9 cellular contexts compared by ENCODE assay signal in the genomic region with DNA sequence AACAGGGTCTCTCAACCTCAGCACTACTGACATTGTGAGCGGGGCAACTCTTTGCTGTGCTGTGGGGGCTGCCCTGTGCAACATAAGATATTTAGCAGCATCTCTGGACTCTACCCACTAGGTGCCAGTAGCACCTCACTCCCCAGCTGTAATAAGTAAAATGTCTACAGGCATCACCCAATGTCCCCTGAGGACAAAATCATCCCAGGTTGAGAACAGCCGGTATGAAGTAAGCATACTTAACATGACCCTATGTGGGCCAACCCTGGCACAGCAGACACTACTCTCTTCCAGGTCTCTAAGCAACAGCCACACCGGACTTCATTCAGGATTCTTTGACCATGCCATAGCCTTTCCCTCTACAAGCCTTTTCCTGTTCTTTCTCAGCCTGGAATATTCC. TPM values are rescaled to one million over a fixed set of nuclear protein-coding genes. Genes with fewer than 3 reads are reported as not detected.
DNase-seq lines count a peak whose midpoint lies in the region; ATAC-seq and TF ChIP-seq lines count a peak whose summit lies in the region.
"Had no signal": no experiment of that assay in that cellular context is flagged by ENCODE, and none has a peak within 500 bp of the region (broad histone marks: within the 10 kb centered on the region; RNA-seq: fewer than 3 reads in every experiment).

No MANE protein-coding gene starts in this region.

- BruUV-seq in PC-3 (replicated peaks; lab: Mats Ljungman, UMichigan), result no TSS peak

- H3F3A ChIP-seq in PC-3 (ENCODE audit: low read length, unreplicated experiment), result no peaks in the 10 kb centered on the region

- H3K4me2 ChIP-seq in PC-3 (ENCODE audit: low read length), result no peak overlapping the region

- POLR2A ChIA-PET in PC-3 (lab: Charles Lee; ENCODE audit: unreplicated experiment), result no interaction called here

- no peak overlapping the region for H3K27ac ChIP-seq in PC-3 (ENCODE audit: low read length)
- H3K27ac ChIP-seq in transverse colon, result no peak overlapping the region

- ATAC-seq in HG02885 (IDR thresholded peaks at IDR 0.05; ENCODE audit: poor library complexity, unreplicated experiment), result peak; percentile 37
- ATAC-seq in PC-3, result peak; percentile 25
- peak; percentile 55 for ATAC-seq in esophagus mucosa
- ATAC-seq in GM21576 (IDR thresholded peaks at IDR 0.05; ENCODE audit: unreplicated experiment), result no peak

- CTCF ChIA-PET in PC-3 (lab: Charles Lee), result interaction anchor here (0.7 kb wide), 1 partner anchor 705 kb away, joined by 3 read pairs; no protein-coding TSS in a partner anchor

- H3K79me2 ChIP-seq in PC-3 (ENCODE audit: low read length), result no peaks in the 10 kb centered on the region

- H3K9me3 ChIP-seq in PC-3 (ENCODE audit: low read length) (no peaks in the 10 kb centered on the region), transverse colon (no peaks in the 10 kb centered on the region)

- peak; percentile 24 to 53 for DNase-seq in NCI-H2081 (lab: John Stamatoyannopoulos, UW)
- DNase-seq in NCI-H2081 treated with DMSO at 0.1 percent for 48 hours (lab: John Stamatoyannopoulos, UW), result no peak
- DNase-seq in PC-3, result peak; percentile 48
- DNase-seq in renal cortical epithelial cell (ENCODE audit: low read depth), result peak; percentile 63
- DNase-seq in transverse colon, result no peak
- DNase-seq: natural killer cell had no signal

- no peaks in the 10 kb centered on the region for H4K20me1 ChIP-seq in PC-3 (ENCODE audit: low read length)

- no peak overlapping the region for H3K9ac ChIP-seq in PC-3 (ENCODE audit: low read length)

- in situ Hi-C loops in transverse colon (cut with MboI; ENCODE audit: low pct_ligation_motif_present in 1 of 4, low pct_unique_long_range_greater_than_20kb in 1 of 4, low sequenced_read_pairs in 3 of 4), result no loop called here

- H3K27me3 ChIP-seq in PC-3 (ENCODE audit: low read length) (no peaks in the 10 kb centered on the region), transverse colon (no peaks in the 10 kb centered on the region)

- TF ChIP-seq EP300 in transverse colon (IDR thresholded peaks at IDR 0.05; ENCODE audit: low read depth), result no peak

- intact Hi-C loops in PC-3 (cut with micrococcal nuclease) (loop anchor here (2.0 to 5.0 kb wide), 4 partner anchors 52 to 597 kb away; partner anchors contain the start of gene MAML3), transverse colon (cut with DNase I; ENCODE audit: low total_unique reads) (no loop called here)

- no peak overlapping the region for H2AFZ ChIP-seq in PC-3 (ENCODE audit: low read length)

- no peak overlapping the region for H3K4me3 ChIP-seq in PC-3 (ENCODE audit: low read length)
- no peak overlapping the region for H3K4me3 ChIP-seq in transverse colon

- TF ChIP-seq CTCF in PC-3 (conservative IDR thresholded peaks at IDR 0.05; ENCODE audit: low read depth, low read length), result peak; percentile 59
- peak in 2 of 5 experiments; percentile 8 to 14 for TF ChIP-seq CTCF in transverse colon (IDR thresholded peaks at IDR 0.05)

- H3K4me1 ChIP-seq in PC-3 (ENCODE audit: insufficient read depth, low read length) (peaks cover 14% of the 10 kb centered on the region), transverse colon (peaks cover 0 to 15% (median 4%) of the 10 kb centered on the region in 4 donors)

- TF ChIP-seq POLR2A in transverse colon (IDR thresholded peaks at IDR 0.05), result no peak

- WGBS in transverse colon (ENCODE audit: low coverage in 1 of 2), 2 donors, result 43 to 57% methylated on average over 2 to 3 of the region's 3 CpGs

- H3K36me3 ChIP-seq in PC-3 (ENCODE audit: low read depth, low read length) (no peaks in the 10 kb centered on the region), transverse colon (no peaks in the 10 kb centered on the region)

- H3K9me2 ChIP-seq in PC-3 (replicated peaks; ENCODE audit: low read length), result no peaks in the 10 kb centered on the region

RNA-seq across cellular contexts. Expression of gene MGST2, which starts 10.5 kb away (rescaled TPM):
- 31.6 and 39.0 TPM in 2 replicates for total RNA-seq in PC-3 (2014; rRNA removed)
- 128 TPM for total RNA-seq in esophagus mucosa
- 27.0 and 48.1 TPM in 2 replicates for total RNA-seq in renal cortical epithelial cell
- 10 to 100 TPM in 3 of 4 donors, 1 to 10 TPM in 1; 3.4 to 91.5 (median 39.4) TPM for total RNA-seq in transverse colon

Comparison
In these comparisons a context has a peak if more than half of its experiments do, and no peak if none do; other contexts are left out.
1. DNase-seq: peak in NCI-H2081 (2 of 2), PC-3 (single experiment) and renal cortical epithelial cell (single experiment); none in NCI-H2081 treated with DMSO at 0.1 percent for 48 hours (single experiment) and transverse colon (single experiment).